ENCODE assay signal across 30 cellular contexts in the genomic region with DNA sequence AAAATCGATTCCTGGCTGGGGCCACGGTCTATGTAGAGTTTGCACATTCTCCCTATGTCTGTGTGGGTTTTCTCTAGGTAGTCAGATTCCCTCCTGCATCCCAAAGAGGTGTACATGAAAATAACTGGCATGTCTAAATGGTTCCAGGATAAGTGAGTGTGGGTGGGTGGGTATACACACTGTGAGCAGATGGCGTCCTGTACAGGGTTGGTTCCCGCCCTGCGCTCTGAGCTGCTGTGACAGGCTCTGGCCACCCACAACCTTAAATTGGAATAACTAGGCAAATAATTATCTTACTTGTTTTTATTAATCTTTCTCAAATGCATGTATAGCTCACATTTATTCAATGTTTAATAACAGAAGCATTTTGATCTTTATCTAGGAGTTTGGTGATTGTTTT.
"Had no signal": no experiment of that assay in that cellular context is flagged by ENCODE, and none has a peak within 500 bp of the region (broad histone marks: within the 10 kb centered on the region; RNA-seq: fewer than 3 reads in every experiment).

No MANE protein-coding gene starts in this region.

- H3K9me3 ChIP-seq: Peyer's patch had no signal

- ATAC-seq: activated CD4-positive, alpha-beta T cell treated with anti-CD3 and anti-CD28 coated beads for 36 hours; activated CD4-positive, CD25-positive, alpha-beta regulatory T cell treated with anti-CD3 and anti-CD28 coated beads, Interleukin-2, amount 50 U/mL, for 24 hours; activated CD8-positive, alpha-beta T cell treated with anti-CD3 and anti-CD28 coated beads, Interleukin-2, amount 10 ng/mL, durations not matched to agents 7 days and 5 days; activated naive CD8-positive, alpha-beta T cell treated with anti-CD3 and anti-CD28 coated beads, Interleukin-2, amount 50 U/mL, for 24 hours; activated T-cell treated with anti-CD3 and anti-CD28 coated beads, Interleukin-2, amount 50 U/mL, for 4 hours; PC-3; Right ventricle myocardium inferior had no signal

- H3K27me3 ChIP-seq: Peyer's patch had no signal

- H3K4me3 ChIP-seq: Peyer's patch had no signal

- DNase-seq: activated CD4-positive, alpha-beta T cell treated with anti-CD3 and anti-CD28 coated beads for 36 hours; activated CD4-positive, alpha-beta T cell treated with anti-CD3 and anti-CD28 coated beads, Interleukin-2, amount 10 ng/mL, durations not matched to agents 7 days and 5 days; activated CD4-positive, alpha-beta T cell treated with anti-CD3 and anti-CD28 coated beads, Interleukin-2, amount 50 U/mL, for 48 hours; activated CD8-positive, alpha-beta T cell treated with anti-CD3 and anti-CD28 coated beads, Interleukin-2, amount 10 ng/mL, durations not matched to agents 7 days and 5 days; activated effector memory CD4-positive, alpha-beta T cell treated with Interleukin-2 at 50 U/mL for 16 hours; activated naive CD4-positive, alpha-beta T cell treated with anti-CD3 and anti-CD28 coated beads, Interleukin-2, amount 10 ng/mL, durations not matched to agents 7 days and 5 days; activated naive CD8-positive, alpha-beta T cell treated with anti-CD3 and anti-CD28 coated beads, Interleukin-2, amount 50 U/mL, for 24 hours; activated T-cell treated with anti-CD3 and anti-CD28 coated beads, Interleukin-2, amount 50 U/mL, for 4 hours; anterior cingulate cortex; cerebellar nuclear complex; Karpas-422; KBM-7; NCI-H1105; NCI-H1417 treated with DMSO at 0.1 percent for 48 hours; NCI-H2029; NCI-H2227 treated with DMSO at 0.1 percent for 48 hours; NCI-H446; NCI-H510A treated with DMSO at 0.1 percent for 48 hours; NCI-H526 treated with DMSO at 0.1 percent for 48 hours; NK-92 treated with Interleukin-12 subunit alpha and Interleukin-12 subunit beta, amount 100 ng/mL, for 24 hours; PC-3; Peyer's patch; RPMI8226; SIG-M5; SW 1271; T-helper 1 cell; T-helper 2 cell; T-helper 9 cell had no signal

- H3K27ac ChIP-seq: Peyer's patch had no signal

- H3K4me1 ChIP-seq: Peyer's patch had no signal
